27 cellular contexts compared by ENCODE assay signal in genomic region chr2:96558061-96558460, GRCh38. TPM values are rescaled to one million over a fixed set of nuclear protein-coding genes. Genes with fewer than 3 reads are reported as not detected.
DNase-seq lines count a peak whose midpoint lies in the region; ATAC-seq, FAIRE-seq and TF ChIP-seq lines count a peak whose summit lies in the region.
"Had no signal": no experiment of that assay in that cellular context is flagged by ENCODE, and none has a peak within 500 bp of the region (broad histone marks: within the 10 kb centered on the region; RNA-seq: fewer than 3 reads in every experiment).

No MANE protein-coding gene starts in this region.

- in situ Hi-C loops in K562 (cut with MboI): loop anchor here (25.0 kb wide), 1 partner anchor 404 kb away; no protein-coding TSS in a partner anchor

- H3K4me1 ChIP-seq in K562 (replicated peaks in 1 of 2; ENCODE audit: control insufficient read depth in 2 of 2, insufficient read depth in 2 of 2, low read length in 2 of 2): peaks cover 0 to 18% of the 10 kb centered on the region in 2 experiments; a peak in 3 of 5 replicates
- H3K4me1 ChIP-seq: BE2C had no signal

- 20% methylated on average over 6 of the region's 6 CpGs for WGBS in K562 (ENCODE audit: insufficient coverage, low coverage, missing lambda C conversion rate)

- H4K20me1 ChIP-seq in K562 (replicated peaks; ENCODE audit: control insufficient read depth, insufficient read depth, low read length): no peaks in the 10 kb centered on the region

- no peaks in the 10 kb centered on the region for H3K79me2 ChIP-seq in K562 (ENCODE audit: control insufficient read depth, insufficient read depth, low read length)

- no peak for DNase-seq in T-helper 1 cell
- DNase-seq in activated naive CD4-positive, alpha-beta T cell treated with anti-CD3 and anti-CD28 coated beads, Interleukin-2, amount 50 U/mL, for 72 hours (ENCODE audit: low spot score in 2 of 2): no peak
- DNase-seq in activated naive CD4-positive, alpha-beta T cell treated with anti-CD3 and anti-CD28 coated beads for 36 hours: no peak
- DNase-seq in K562 (ENCODE audit: extremely low read depth in 1 of 4, low spot score in 3 of 4): no peak
- no peak for DNase-seq in stimulated activated naive B cell treated with anti-CD40 and anti-IgM and Interleukin-4, amounts not matched to agents 10 μg/mL and 1 μg/mL and 100 μg/mL, for 72 hours
- DNase-seq in GOT3 (lab: John Stamatoyannopoulos, UW): no peak
- DNase-seq in NCI-H1417 (lab: John Stamatoyannopoulos, UW): no peak
- DNase-seq: ACHN; BE2C; CD8-positive, alpha-beta memory T cell; H7; Kasumi-1; MV-4-11; NCI-H1105; NCI-H146; NCI-H2029; NCI-H446 treated with DMSO at 0.1 percent for 48 hours; NCI-H69; SHP77 had no signal

- H3K27ac Mint-ChIP-seq in T-helper 1 cell treated with Interleukin-12 subunit alpha and Interleukin-12 subunit beta and Interleukin-4 antibody, amounts not matched to agents 30 μg/mL and 1 μg/mL, for 36 hours: peak overlapping the region; percentile 49
- H3K27ac Mint-ChIP-seq in activated naive CD4-positive, alpha-beta T cell treated with anti-CD3 and anti-CD28 coated beads, Interleukin-2, amount 50 U/mL, for 72 hours: peak overlapping the region; percentile 78 to 95
- H3K27ac Mint-ChIP-seq in activated naive CD4-positive, alpha-beta T cell treated with anti-CD3 and anti-CD28 coated beads for 36 hours: no peak overlapping the region
- peak overlapping the region; percentile 26 for H3K27ac Mint-ChIP-seq in stimulated activated naive B cell treated with anti-CD40 and anti-IgM and Interleukin-4, amounts not matched to agents 10 μg/mL and 1 μg/mL and 100 μg/mL, for 72 hours

- H3K9me3 Mint-ChIP-seq in T-helper 1 cell treated with Interleukin-12 subunit alpha and Interleukin-12 subunit beta and Interleukin-4 antibody, amounts not matched to agents 30 μg/mL and 1 μg/mL, for 36 hours: no peaks in the 10 kb centered on the region
- peaks cover 0 to 5% of the 10 kb centered on the region in 2 donors for H3K9me3 Mint-ChIP-seq in activated naive CD4-positive, alpha-beta T cell treated with anti-CD3 and anti-CD28 coated beads, Interleukin-2, amount 50 U/mL, for 72 hours
- H3K9me3 Mint-ChIP-seq in activated naive CD4-positive, alpha-beta T cell treated with anti-CD3 and anti-CD28 coated beads for 36 hours: peaks cover 5% of the 10 kb centered on the region
- H3K9me3 Mint-ChIP-seq in stimulated activated naive B cell treated with anti-CD40 and anti-IgM and Interleukin-4, amounts not matched to agents 10 μg/mL and 1 μg/mL and 100 μg/mL, for 72 hours: peaks cover 5 to 7% of the 10 kb centered on the region in 2 donors
- H3K9me3 Mint-ChIP-seq: CD8-positive, alpha-beta memory T cell had no signal

- ATAC-seq in activated naive CD4-positive, alpha-beta T cell treated with anti-CD3 and anti-CD28 coated beads, Interleukin-2, amount 50 U/mL, for 72 hours: no peak
- ATAC-seq in K562: no peak
- ATAC-seq in stimulated activated naive B cell treated with anti-CD40 and anti-IgM and Interleukin-4, amounts not matched to agents 10 μg/mL and 1 μg/mL and 100 μg/mL, for 72 hours (replicated peaks): no peak
- ATAC-seq: HepG2, Panc1 had no signal

- H3K9ac ChIP-seq in K562 (ENCODE audit: insufficient read depth in 1 of 2, low read depth in 2 of 2, low read length in 2 of 2): no peak overlapping the region

- no peaks in the 10 kb centered on the region for H3K9me3 ChIP-seq in K562 (replicated peaks; ENCODE audit: control insufficient read depth, insufficient read depth, low read depth, low read length)
- H3K9me3 ChIP-seq: BE2C had no signal

- intact Hi-C loops in activated naive CD4-positive, alpha-beta T cell treated with anti-CD3 and anti-CD28 coated beads for 36 hours (cut with micrococcal nuclease): no loop called here
- intact Hi-C loops in K562 (cut with micrococcal nuclease): loop anchor here (10.0 kb wide), 1 partner anchor 247 kb away; no protein-coding TSS in a partner anchor

- CTCF ChIA-PET in activated naive CD4-positive, alpha-beta T cell treated with anti-CD3 and anti-CD28 coated beads for 36 hours (lab: Charles Lee): interaction anchor here (0.7 kb wide), 1 partner anchor 46 kb away, joined by 3 read pairs; no protein-coding TSS in a partner anchor
- CTCF ChIA-PET in K562 (lab: Yijun Ruan, JAX; ENCODE audit: low intra/inter-chr PET ratio): no interaction called here

- H3K27me3 ChIP-seq in K562 (ENCODE audit: control insufficient read depth in 2 of 2, insufficient read depth in 2 of 2, low read length in 2 of 2): peaks cover 0 to 26% of the 10 kb centered on the region in 2 experiments; a peak in 2 of 5 replicates
- H3K27me3 ChIP-seq: BE2C had no signal

- BruUV-seq in K562 (replicated peaks; lab: Mats Ljungman, UMichigan): no TSS peak

- H3K36me3 Mint-ChIP-seq in T-helper 1 cell treated with Interleukin-12 subunit alpha and Interleukin-12 subunit beta and Interleukin-4 antibody, amounts not matched to agents 30 μg/mL and 1 μg/mL, for 36 hours (ENCODE audit: low read depth): peaks cover under 1% of the 10 kb centered on the region
- peaks cover 0 to 5% of the 10 kb centered on the region in 2 donors for H3K36me3 Mint-ChIP-seq in activated naive CD4-positive, alpha-beta T cell treated with anti-CD3 and anti-CD28 coated beads, Interleukin-2, amount 50 U/mL, for 72 hours
- peaks cover 2% of the 10 kb centered on the region for H3K36me3 Mint-ChIP-seq in activated naive CD4-positive, alpha-beta T cell treated with anti-CD3 and anti-CD28 coated beads for 36 hours (ENCODE audit: low read depth)
- H3K36me3 Mint-ChIP-seq in stimulated activated naive B cell treated with anti-CD40 and anti-IgM and Interleukin-4, amounts not matched to agents 10 μg/mL and 1 μg/mL and 100 μg/mL, for 72 hours: peaks cover 18 to 24% of the 10 kb centered on the region in 2 donors

- FAIRE-seq in K562 (lab: Jason Lieb, UNC): no peak
- FAIRE-seq: D721Med, HepG2 had no signal

- TF ChIP-seq CTCF in K562 (IDR thresholded peaks at IDR 0.05 in 2 of 3, conservative IDR thresholded peaks at IDR 0.05 in 1 of 3; ENCODE audit: insufficient read depth in 2 of 3, low read depth in 1 of 3, low read length in 3 of 3): no peak

- no peak for TF ChIP-seq EP300 in K562 (IDR thresholded peaks at IDR 0.05; ENCODE audit: low read length)

- H2AFZ ChIP-seq in K562 (ENCODE audit: low read depth, low read length): no peak overlapping the region

- TF ChIP-seq POLR2A in K562 (conservative IDR thresholded peaks at IDR 0.05): no peak

- no peak overlapping the region for H3K27ac ChIP-seq in K562 (ENCODE audit: extremely low read depth, low read depth, low read length)
- H3K27ac ChIP-seq: 22Rv1 had no signal

- H3K4me3 ChIP-seq in K562: no peak overlapping the region

- TF ChIP-seq RAD21 in K562 (CRISPR knock-in tag; conservative IDR thresholded peaks at IDR 0.05 in 1 of 2, IDR thresholded peaks at IDR 0.05 in 1 of 2): no peak

- no peak overlapping the region for H3K4me3 Mint-ChIP-seq in T-helper 1 cell treated with Interleukin-12 subunit alpha and Interleukin-12 subunit beta and Interleukin-4 antibody, amounts not matched to agents 30 μg/mL and 1 μg/mL, for 36 hours
- no peak overlapping the region for H3K4me3 Mint-ChIP-seq in activated naive CD4-positive, alpha-beta T cell treated with anti-CD3 and anti-CD28 coated beads for 36 hours
- no peak overlapping the region for H3K4me3 Mint-ChIP-seq in stimulated activated naive B cell treated with anti-CD40 and anti-IgM and Interleukin-4, amounts not matched to agents 10 μg/mL and 1 μg/mL and 100 μg/mL, for 72 hours
- H3K4me3 Mint-ChIP-seq: CD14-positive monocyte; CD8-positive, alpha-beta memory T cell had no signal

- no peaks in the 10 kb centered on the region for H3K27me3 Mint-ChIP-seq in T-helper 1 cell treated with Interleukin-12 subunit alpha and Interleukin-12 subunit beta and Interleukin-4 antibody, amounts not matched to agents 30 μg/mL and 1 μg/mL, for 36 hours (ENCODE audit: low read depth)
- no peaks in the 10 kb centered on the region for H3K27me3 Mint-ChIP-seq in activated naive CD4-positive, alpha-beta T cell treated with anti-CD3 and anti-CD28 coated beads for 36 hours (ENCODE audit: low read depth)
- H3K27me3 Mint-ChIP-seq in stimulated activated naive B cell treated with anti-CD40 and anti-IgM and Interleukin-4, amounts not matched to agents 10 μg/mL and 1 μg/mL and 100 μg/mL, for 72 hours: no peaks in the 10 kb centered on the region
- H3K27me3 Mint-ChIP-seq: CD8-positive, alpha-beta memory T cell had no signal

- H3K36me3 ChIP-seq in K562 (ENCODE audit: control insufficient read depth, insufficient read depth, low read length): no peaks in the 10 kb centered on the region
- H3K36me3 ChIP-seq: BE2C had no signal

- POLR2A ChIA-PET in K562 (lab: Yijun Ruan, JAX): interaction anchor here (1.3 kb wide), 1 partner anchor 8 kb away, joined by 4 read pairs; no protein-coding TSS in a partner anchor

- no peaks in the 10 kb centered on the region for H3K9me1 ChIP-seq in K562 (ENCODE audit: control insufficient read depth, insufficient read depth, low read length)

- H3K4me1 Mint-ChIP-seq in T-helper 1 cell treated with Interleukin-12 subunit alpha and Interleukin-12 subunit beta and Interleukin-4 antibody, amounts not matched to agents 30 μg/mL and 1 μg/mL, for 36 hours (ENCODE audit: low read depth): peaks cover 13% of the 10 kb centered on the region
- peaks cover 31% of the 10 kb centered on the region for H3K4me1 Mint-ChIP-seq in activated naive CD4-positive, alpha-beta T cell treated with anti-CD3 and anti-CD28 coated beads for 36 hours (ENCODE audit: low read depth)
- H3K4me1 Mint-ChIP-seq in stimulated activated naive B cell treated with anti-CD40 and anti-IgM and Interleukin-4, amounts not matched to agents 10 μg/mL and 1 μg/mL and 100 μg/mL, for 72 hours: peaks cover 29 to 38% of the 10 kb centered on the region in 2 donors

- H3K4me2 ChIP-seq in K562 (ENCODE audit: insufficient read depth, low read length): no peak overlapping the region

RNA-seq across cellular contexts. Expression of gene ARID5A, which starts 21.5 kb away (rescaled TPM):
- 100 to 1,000 TPM in 1 of 2 donors, 10 to 100 TPM in 1; 51.5 to 348 TPM for total RNA-seq in activated naive CD4-positive, alpha-beta T cell treated with anti-CD3 and anti-CD28 coated beads, Interleukin-2, amount 50 U/mL, for 72 hours
- total RNA-seq in activated naive CD4-positive, alpha-beta T cell treated with anti-CD3 and anti-CD28 coated beads for 36 hours: 100 to 1,000 TPM; 349 to 351 TPM
- 4.9 and 10.9 TPM in 2 replicates for total RNA-seq in K562 (2011; cell fraction: chromatin; rRNA removed; ENCODE audit: low replicate concordance)
- 7.4 and 9.2 TPM in 2 replicates for total RNA-seq in K562 (2011; cell fraction: nucleolus; rRNA removed)
- total RNA-seq in K562 (2011; cell fraction: nucleoplasm; rRNA removed): 4.5 TPM in 2 replicates
- total RNA-seq in K562 (2014; rRNA removed) (6.5 and 7.1 TPM in 2 replicates), K562 (2014; rRNA removed; fragmentation: Illumina TruSeq; extraction: Trizol) (0.83 and 1.9 TPM in 2 replicates), K562 (2015; rRNA removed; fragmentation: Illumina TruSeq; extraction: Trizol) (4.1 and 5.1 TPM in 2 replicates), K562 (2021) (11.0 and 12.4 TPM in 2 replicates)
- polyA plus RNA-seq in K562 (2011; rRNA removed) (3.0 and 4.5 TPM in 2 replicates), K562 (2014; fragmentation: Illumina TruSeq; extraction: Trizol) (3.0 and 6.8 TPM in 2 replicates), K562 (2014; fragmentation: Nextera tagmentation; extraction: Ambion mirVana) (under 1 TPM; 0.14 to 0.17 TPM), K562 (2014; rRNA removed) (8.4 and 12.5 TPM in 2 replicates)
- 3.0 and 9.9 TPM in 2 replicates for polyA plus RNA-seq in K562 (2011; cell fraction: cytosol; rRNA removed)
- 8.8 and 17.2 TPM in 2 replicates for polyA plus RNA-seq in K562 (2011; cell fraction: nucleus; rRNA removed)
- polyA plus RNA-seq in K562 (2012): 6.1 and 12.4 TPM in 2 replicates
- 0.93 and 1.1 TPM in 2 replicates for polyA minus RNA-seq in K562 (2011; rRNA and poly(A)+ RNA removed)
- 2.8 and 6.6 TPM in 2 replicates for polyA minus RNA-seq in K562 (2011; cell fraction: cytosol; rRNA and poly(A)+ RNA removed)
- 3.9 and 5.2 TPM in 2 replicates for polyA minus RNA-seq in K562 (2011; cell fraction: nucleus; rRNA and poly(A)+ RNA removed)

RNA-seq across cellular contexts. Expression of gene NEURL3, which starts 52.9 kb away (rescaled TPM):
- 1 to 10 TPM in 1 of 2 donors, under 1 TPM in 1; 0.14 to 2.2 TPM for total RNA-seq in activated naive CD4-positive, alpha-beta T cell treated with anti-CD3 and anti-CD28 coated beads, Interleukin-2, amount 50 U/mL, for 72 hours
- total RNA-seq in activated naive CD4-positive, alpha-beta T cell treated with anti-CD3 and anti-CD28 coated beads for 36 hours: under 1 TPM; 0.48 to 0.57 TPM
- total RNA-seq in K562 (2011; cell fraction: chromatin; rRNA removed; ENCODE audit: low replicate concordance): not detected in 2 replicates
- total RNA-seq in K562 (2011; cell fraction: nucleolus; rRNA removed): not detected in 2 replicates
- total RNA-seq in K562 (2011; cell fraction: nucleoplasm; rRNA removed): not detected in 2 replicates
- not detected in 2 replicates for total RNA-seq in K562 (2014; rRNA removed)
- not detected in 2 replicates for total RNA-seq in K562 (2014; rRNA removed; fragmentation: Illumina TruSeq; extraction: Trizol)
- total RNA-seq in K562 (2015; rRNA removed; fragmentation: Illumina TruSeq; extraction: Trizol): not detected in 2 replicates
- total RNA-seq in K562 (2021): not detected in 2 replicates
- not detected in 2 replicates for polyA plus RNA-seq in K562 (2011; rRNA removed)
- polyA plus RNA-seq in K562 (2011; cell fraction: cytosol; rRNA removed): not detected in 2 replicates
- polyA plus RNA-seq in K562 (2011; cell fraction: nucleus; rRNA removed): not detected in 2 replicates
- not detected in 2 replicates for polyA plus RNA-seq in K562 (2012)
- polyA plus RNA-seq in K562 (2014; fragmentation: Illumina TruSeq; extraction: Trizol): not detected in 2 replicates
- polyA plus RNA-seq in K562 (2014; fragmentation: Nextera tagmentation; extraction: Ambion mirVana): not detected
- polyA plus RNA-seq in K562 (2014; rRNA removed): not detected in 2 replicates
- polyA minus RNA-seq in K562 (2011; rRNA and poly(A)+ RNA removed): not detected in 2 replicates
- polyA minus RNA-seq in K562 (2011; cell fraction: cytosol; rRNA and poly(A)+ RNA removed): not detected in 2 replicates
- polyA minus RNA-seq in K562 (2011; cell fraction: nucleus; rRNA and poly(A)+ RNA removed): not detected in 2 replicates
- total RNA-seq: HT1080, SK-MEL-5 had no signal
- polyA plus RNA-seq: CD14-positive monocyte; CD8-positive, alpha-beta memory T cell had no signal
